ENCODE assay signal across 8 cellular contexts in the genomic region with DNA sequence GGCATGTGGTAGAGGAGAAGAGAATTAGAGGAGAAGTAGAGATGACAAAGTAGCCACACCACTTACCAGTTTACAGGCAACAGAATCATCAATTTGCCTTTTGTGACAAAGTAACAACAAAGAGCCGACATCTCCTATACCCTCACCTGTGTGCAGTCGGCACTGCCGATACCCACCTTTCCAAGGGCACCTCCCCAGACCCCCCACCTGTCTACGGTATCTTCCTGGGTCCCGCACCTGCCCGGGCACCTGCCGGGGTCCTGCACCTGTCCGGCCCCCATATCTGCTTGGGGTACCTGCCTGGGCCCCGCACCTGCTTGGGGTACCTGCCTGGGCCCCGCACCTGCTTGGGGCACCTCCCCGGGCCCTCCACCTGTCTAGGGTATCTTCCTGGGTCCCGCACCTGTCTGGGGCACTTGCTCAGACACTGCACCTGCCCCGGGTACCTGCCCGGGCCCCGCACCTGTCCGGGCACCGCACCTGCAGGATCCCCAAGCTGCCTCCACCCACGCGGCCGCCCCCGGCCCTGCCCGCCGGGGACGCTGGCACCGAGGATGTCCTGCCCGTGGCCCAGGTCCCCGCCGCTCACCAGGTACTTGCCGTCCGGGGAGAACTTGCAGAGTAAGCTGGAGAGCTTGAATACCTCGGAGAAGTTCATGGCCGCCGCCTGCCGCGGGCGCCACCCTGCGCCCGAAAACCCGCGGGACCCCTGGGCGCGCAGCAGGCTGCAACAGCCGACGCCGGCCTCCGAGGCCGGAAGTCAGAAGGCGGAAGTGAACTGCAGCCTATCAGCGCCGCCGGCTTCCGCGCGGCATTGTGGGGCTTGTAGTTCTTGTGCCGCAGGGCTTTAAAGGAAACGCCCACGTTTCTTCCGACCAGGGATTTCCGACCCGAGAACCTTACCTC. TPM values are rescaled to one million over a fixed set of nuclear protein-coding genes. Genes with fewer than 3 reads are reported as not detected.
DNase-seq lines count a peak whose midpoint lies in the region; ATAC-seq and TF ChIP-seq lines count a peak whose summit lies in the region.

A gene with protein sequence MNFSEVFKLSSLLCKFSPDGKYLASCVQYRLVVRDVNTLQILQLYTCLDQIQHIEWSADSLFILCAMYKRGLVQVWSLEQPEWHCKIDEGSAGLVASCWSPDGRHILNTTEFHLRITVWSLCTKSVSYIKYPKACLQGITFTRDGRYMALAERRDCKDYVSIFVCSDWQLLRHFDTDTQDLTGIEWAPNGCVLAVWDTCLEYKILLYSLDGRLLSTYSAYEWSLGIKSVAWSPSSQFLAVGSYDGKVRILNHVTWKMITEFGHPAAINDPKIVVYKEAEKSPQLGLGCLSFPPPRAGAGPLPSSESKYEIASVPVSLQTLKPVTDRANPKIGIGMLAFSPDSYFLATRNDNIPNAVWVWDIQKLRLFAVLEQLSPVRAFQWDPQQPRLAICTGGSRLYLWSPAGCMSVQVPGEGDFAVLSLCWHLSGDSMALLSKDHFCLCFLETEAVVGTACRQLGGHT (minus strand): TSS at position 762 of the 906 bp plus-strand sequence. CDS start 104 bp downstream, at position 658.

- H3K36me3 ChIP-seq in SU-DHL-6 (ENCODE audit: low read length) (no peaks in the 10 kb centered on the region), cardiac muscle cell (peaks cover 5% of the 10 kb centered on the region), parathyroid adenoma (ENCODE audit: control insufficient read depth, insufficient read depth, low read length) (no peaks in the 10 kb centered on the region), tibial artery (peaks cover 15 to 30% (median 23%) of the 10 kb centered on the region in 3 donors)

- H3K9ac ChIP-seq in SU-DHL-6 (ENCODE audit: low read length): peak within 1 kb of the TSS; percentile 66
- H3K9ac ChIP-seq in parathyroid adenoma: peak within 1 kb of the TSS; percentile 28

- H3K27me3 Mint-ChIP-seq in HFFc6 (ENCODE audit: insufficient read depth): peaks cover 28% of the 10 kb centered on the region
- peaks cover 30% of the 10 kb centered on the region for H3K27me3 Mint-ChIP-seq in activated naive CD8-positive, alpha-beta T cell treated with anti-CD3 and anti-CD28 coated beads, Interleukin-2, amount 10 ng/mL, durations not matched to agents 7 days and 5 days

- H3K4me2 ChIP-seq in SU-DHL-6 (ENCODE audit: low read depth, low read length, poor library complexity, severe bottlenecking) (peak within 1 kb of the TSS; percentile 54), parathyroid adenoma (ENCODE audit: low read length) (peak within 1 kb of the TSS; percentile 71)

- peak; percentile 60 for TF ChIP-seq CTCF in HFFc6 (IDR thresholded peaks at IDR 0.05)
- TF ChIP-seq CTCF in SU-DHL-6 (IDR thresholded peaks at IDR 0.05; ENCODE audit: insufficient read depth, low read length, poor library complexity, severe bottlenecking): peak; percentile 21
- TF ChIP-seq CTCF in cardiac muscle cell (IDR thresholded peaks at IDR 0.05; ENCODE audit: low read depth, low read length): peak; percentile 28
- TF ChIP-seq CTCF in parathyroid adenoma (IDR thresholded peaks at IDR 0.05): no peak
- no peak for TF ChIP-seq CTCF in tibial artery (IDR thresholded peaks at IDR 0.05)

- H3K4me3 Mint-ChIP-seq in HFFc6: peak within 1 kb of the TSS; percentile 87
- peak within 1 kb of the TSS; percentile 82 for H3K4me3 Mint-ChIP-seq in activated naive CD8-positive, alpha-beta T cell treated with anti-CD3 and anti-CD28 coated beads, Interleukin-2, amount 10 ng/mL, durations not matched to agents 7 days and 5 days

- H3K27ac ChIP-seq in SU-DHL-6 (ENCODE audit: low read depth, low read length) (no peak within 1 kb of the TSS), cardiac muscle cell (no peak within 1 kb of the TSS), parathyroid adenoma (no peak within 1 kb of the TSS), tibial artery (peak within 1 kb of the TSS; percentile 49 to 60)

- H3K79me2 ChIP-seq in SU-DHL-6 (ENCODE audit: insufficient read depth, low read length) (no peaks in the 10 kb centered on the region), parathyroid adenoma (no peaks in the 10 kb centered on the region)

- peak within 1 kb of the TSS; percentile 41 for H2AFZ ChIP-seq in SU-DHL-6 (ENCODE audit: low read depth, low read length, severe bottlenecking)
- H2AFZ ChIP-seq in parathyroid adenoma: peak within 1 kb of the TSS; percentile 92

- POLR2A ChIA-PET in activated naive CD8-positive, alpha-beta T cell treated with anti-CD3 and anti-CD28 coated beads, Interleukin-2, amount 10 ng/mL, durations not matched to agents 7 days and 5 days (lab: Charles Lee): interaction anchor here (1.0 kb wide), 2 partner anchors 27 to 1063 kb away, joined by 3 read pairs; partner anchors contain the start of gene PRXL2B

- ATAC-seq in activated naive CD8-positive, alpha-beta T cell treated with anti-CD3 and anti-CD28 coated beads, Interleukin-2, amount 10 ng/mL, durations not matched to agents 7 days and 5 days (ENCODE audit: low read depth): peak; percentile 97

- H3K9me3 ChIP-seq in SU-DHL-6 (ENCODE audit: insufficient read depth, low read length) (no peaks in the 10 kb centered on the region), cardiac muscle cell (ENCODE audit: low read depth) (no peaks in the 10 kb centered on the region), parathyroid adenoma (ENCODE audit: control insufficient read depth, low read length) (no peaks in the 10 kb centered on the region), tibial artery (no peaks in the 10 kb centered on the region)

- no peaks in the 10 kb centered on the region; the same call in 1 of the 2 replicates for H3K36me3 Mint-ChIP-seq in HFFc6 (ENCODE audit: low read depth)
- peaks cover 3% of the 10 kb centered on the region for H3K36me3 Mint-ChIP-seq in activated naive CD8-positive, alpha-beta T cell treated with anti-CD3 and anti-CD28 coated beads, Interleukin-2, amount 10 ng/mL, durations not matched to agents 7 days and 5 days

- no peaks in the 10 kb centered on the region for H3K9me3 Mint-ChIP-seq in HFFc6
- no peaks in the 10 kb centered on the region for H3K9me3 Mint-ChIP-seq in activated naive CD8-positive, alpha-beta T cell treated with anti-CD3 and anti-CD28 coated beads, Interleukin-2, amount 10 ng/mL, durations not matched to agents 7 days and 5 days

- peaks cover 4% of the 10 kb centered on the region; the same call in 1 of the 2 replicates for H3F3A ChIP-seq in SU-DHL-6 (ENCODE audit: insufficient read depth)

- peak; percentile 82 for DNase-seq in HFFc6
- peak; percentile 99 for DNase-seq in NAMALWA (ENCODE audit: low spot score)
- peak; percentile 87 for DNase-seq in activated naive CD8-positive, alpha-beta T cell treated with anti-CD3 and anti-CD28 coated beads, Interleukin-2, amount 10 ng/mL, durations not matched to agents 7 days and 5 days
- DNase-seq in cardiac muscle cell (ENCODE audit: low read depth in 1 of 2, low spot score in 1 of 2): peak; percentile 92 to 95
- peak; percentile 86 to 92 for DNase-seq in tibial artery

- H3K4me3 ChIP-seq in SU-DHL-6 (ENCODE audit: insufficient read depth, low read length, poor library complexity, severe bottlenecking) (peak within 1 kb of the TSS; percentile 67), cardiac muscle cell (peak within 1 kb of the TSS; percentile 76), parathyroid adenoma (ENCODE audit: low read depth, low read length) (peak within 1 kb of the TSS; percentile 68), tibial artery (peak within 1 kb of the TSS; percentile 85 to 94)

- no peaks in the 10 kb centered on the region for H3K4me1 ChIP-seq in cardiac muscle cell (ENCODE audit: low read depth)
- H3K4me1 ChIP-seq in parathyroid adenoma: peaks cover 4% of the 10 kb centered on the region
- H3K4me1 ChIP-seq in tibial artery: peaks cover 0 to 42% (median 38%) of the 10 kb centered on the region in 4 donors

- intact Hi-C loops in tibial artery (cut with DNase I; ENCODE audit: low total_unique reads): no loop called here

- peak; percentile 60 for TF ChIP-seq POLR2A in GM10847 (IDR thresholded peaks at IDR 0.05; ENCODE audit: extremely low read depth, insufficient read length)

- H3K27ac Mint-ChIP-seq in HFFc6: 0 out of 2 replicates have a peak within 1 kb of the TSS, but pooled peaks have one; percentile 23
- H3K27ac Mint-ChIP-seq in activated naive CD8-positive, alpha-beta T cell treated with anti-CD3 and anti-CD28 coated beads, Interleukin-2, amount 10 ng/mL, durations not matched to agents 7 days and 5 days: no peak within 1 kb of the TSS

- H3K9me2 ChIP-seq in SU-DHL-6 (replicated peaks; ENCODE audit: insufficient read depth, low read length): no peaks in the 10 kb centered on the region

- no peaks in the 10 kb centered on the region for H3K27me3 ChIP-seq in SU-DHL-6 (ENCODE audit: low read length)
- peaks cover 46% of the 10 kb centered on the region for H3K27me3 ChIP-seq in cardiac muscle cell
- H3K27me3 ChIP-seq in parathyroid adenoma (ENCODE audit: control insufficient read depth, insufficient read depth, low read length): peaks cover 8% of the 10 kb centered on the region
- H3K27me3 ChIP-seq in tibial artery: peaks cover 14 to 43% of the 10 kb centered on the region in 2 donors

- H3K4me1 Mint-ChIP-seq in HFFc6 (ENCODE audit: low read depth): peaks cover 16% of the 10 kb centered on the region
- H3K4me1 Mint-ChIP-seq in activated naive CD8-positive, alpha-beta T cell treated with anti-CD3 and anti-CD28 coated beads, Interleukin-2, amount 10 ng/mL, durations not matched to agents 7 days and 5 days: peaks cover 12% of the 10 kb centered on the region

- no peaks in the 10 kb centered on the region for H4K20me1 ChIP-seq in SU-DHL-6 (ENCODE audit: low read depth, low read length)

RNA-seq across cellular contexts. Expression of the gene that starts here (rescaled TPM):
- total RNA-seq in HFFc6 (2021; fragmentation: NEBNext Ultra II Directional; extraction: Animal tissue kit (Norgen Biotek cat#: 25700)): 10 to 100 TPM; 11.8 to 14.8 (median 14.3) TPM
- 10 to 100 TPM; 40.2 to 41.6 TPM for total RNA-seq in activated naive CD8-positive, alpha-beta T cell treated with anti-CD3 and anti-CD28 coated beads, Interleukin-2, amount 10 ng/mL, durations not matched to agents 7 days and 5 days
- total RNA-seq in cardiac muscle cell: 21.6 and 24.2 TPM in 2 replicates
- polyA plus RNA-seq in cardiac muscle cell: 25.9 and 27.1 TPM in 2 replicates

Comparison
In these comparisons a context has a peak if more than half of its experiments do, and no peak if none do; other contexts are left out.
1. CTCF ChIP-seq: peak in HFFc6 (single experiment), SU-DHL-6 (single experiment) and cardiac muscle cell (single experiment); none in parathyroid adenoma (single experiment) and tibial artery (0 of 2).
2. H3K27ac ChIP-seq: peak in tibial artery (2 of 2); none in SU-DHL-6 (single experiment), cardiac muscle cell (single experiment) and parathyroid adenoma (single experiment).
3. Peak in every context shown above with its lines, with median percentiles within 50 percentile points of each other: DNase-seq and H3K4me3 ChIP-seq.